16 cellular contexts compared by ENCODE assay signal in the genomic region with DNA sequence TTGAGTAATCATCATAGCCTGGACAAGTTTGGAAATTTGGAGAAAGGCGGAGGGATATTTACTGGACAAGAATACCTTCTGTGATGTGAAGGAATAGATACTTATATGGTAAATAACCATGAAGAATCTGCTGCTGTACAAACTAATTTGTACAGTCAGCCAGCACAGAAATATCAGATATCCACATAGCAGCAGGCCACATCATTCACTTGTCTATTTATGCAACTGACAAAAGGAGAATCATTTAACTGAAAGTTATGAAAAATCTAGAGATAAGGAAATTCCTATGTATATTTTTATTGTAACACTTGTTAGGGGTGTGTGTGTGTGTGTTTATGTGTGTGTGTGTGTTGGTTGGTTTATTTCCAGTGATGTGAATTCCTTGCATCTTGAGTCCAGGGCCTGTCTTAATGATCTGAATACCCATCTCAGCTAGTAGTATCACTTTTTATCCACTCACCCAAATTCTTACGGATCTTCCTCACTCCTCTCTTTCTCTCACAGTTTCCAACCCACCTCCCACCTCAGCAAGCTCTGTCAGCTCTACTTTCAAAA. TPM values are rescaled to one million over a fixed set of nuclear protein-coding genes. Genes with fewer than 3 reads are reported as not detected.
DNase-seq lines count a peak whose midpoint lies in the region; ATAC-seq and TF ChIP-seq lines count a peak whose summit lies in the region.
"Had no signal": no experiment of that assay in that cellular context is flagged by ENCODE, and none has a peak within 500 bp of the region (broad histone marks: within the 10 kb centered on the region; RNA-seq: fewer than 3 reads in every experiment).

No MANE protein-coding gene starts in this region.

- H3K56ac ChIP-seq in IMR-90 (ENCODE audit: extremely low read depth, insufficient read depth, low read length): no peak overlapping the region

- H3K27me3 ChIP-seq in IMR-90 (ENCODE audit: control insufficient read depth, insufficient read depth, low read length): no peaks in the 10 kb centered on the region
- H3K27me3 ChIP-seq: BLaER1 treated with 17β-estradiol and CSF1 and Interleukin-3, amounts not matched to agents 10 nM and 100 nM had no signal

- no peak overlapping the region for H2BK5ac ChIP-seq in IMR-90 (ENCODE audit: low read depth, low read length, poor library complexity, severe bottlenecking)

- H3K36me3 Mint-ChIP-seq in osteocyte (ENCODE audit: unreplicated experiment): no peaks in the 10 kb centered on the region
- H3K36me3 Mint-ChIP-seq in immature natural killer cell: no peaks in the 10 kb centered on the region
- H3K36me3 Mint-ChIP-seq: CD8-positive, alpha-beta T cell; IgD-negative memory B cell had no signal

- no peaks in the 10 kb centered on the region for H3K9me1 ChIP-seq in IMR-90 (ENCODE audit: insufficient read depth, low read length)

- no peaks in the 10 kb centered on the region for H3K36me3 ChIP-seq in IMR-90 (ENCODE audit: control insufficient read depth, insufficient read depth, low read length)
- H3K36me3 ChIP-seq: BLaER1 treated with 17β-estradiol and CSF1 and Interleukin-3, amounts not matched to agents 10 nM and 100 nM had no signal

- H3K18ac ChIP-seq in IMR-90 (ENCODE audit: low read depth, low read length): peak overlapping the region; percentile 64

- peaks cover 2% of the 10 kb centered on the region for H3K4me1 ChIP-seq in IMR-90 (ENCODE audit: control insufficient read depth, insufficient read depth, low read length)

- TF ChIP-seq RAD21 in IMR-90 (IDR thresholded peaks at IDR 0.05; ENCODE audit: low read length): no peak

- 50% methylated on average over 1 of the region's 2 CpGs; no CpG with 5 or more reads in 1 of the 2 experiments for whole genome bisulfite sequencing in IMR-90 (ENCODE audit: extremely low coverage in 2 of 2, insufficient read length in 1 of 2), 2 experiments

- no peak overlapping the region for H3K23ac ChIP-seq in IMR-90 (ENCODE audit: low read depth, low read length)

- H4K91ac ChIP-seq in IMR-90 (ENCODE audit: insufficient read depth, low read depth, low read length): peak overlapping the region; percentile 44

- peak overlapping the region; percentile 49; the same call in 1 of the 2 replicates for H3K27ac ChIP-seq in IMR-90 (ENCODE audit: insufficient read depth, low read length)
- H3K27ac ChIP-seq: BLaER1 treated with 17β-estradiol and CSF1 and Interleukin-3, amounts not matched to agents 10 nM and 100 nM; GM23248 had no signal

- in situ Hi-C loops in IMR-90 (cut with MboI; ENCODE audit: low sequenced_read_pairs): no loop called here

- peak overlapping the region; percentile 6; the same call in 1 of the 2 replicates for H2AK5ac ChIP-seq in IMR-90 (ENCODE audit: low read depth, low read length)

- CTCF ChIA-PET in IMR-90 (lab: Yijun Ruan, JAX): no interaction called here

- no peaks in the 10 kb centered on the region for H4K20me1 ChIP-seq in IMR-90 (ENCODE audit: insufficient read depth, low read length)
- H4K20me1 ChIP-seq: BLaER1 treated with 17β-estradiol and CSF1 and Interleukin-3, amounts not matched to agents 10 nM and 100 nM had no signal

- no peak for TF ChIP-seq POLR2A in IMR-90 (IDR thresholded peaks at IDR 0.05; ENCODE audit: low read depth, low read length)

- TF ChIP-seq CTCF in IMR-90 (conservative IDR thresholded peaks at IDR 0.05; ENCODE audit: low read depth, low read length) (no peak), choroid plexus epithelial cell (conservative IDR thresholded peaks at IDR 0.05; ENCODE audit: low read depth, low read length) (no peak), osteocyte (IDR thresholded peaks at IDR 0.05) (no peak)

- H3K27ac Mint-ChIP-seq in osteocyte (ENCODE audit: unreplicated experiment): peak overlapping the region; percentile 12
- no peak overlapping the region for H3K27ac Mint-ChIP-seq in immature natural killer cell
- H3K27ac Mint-ChIP-seq: B cell; CD8-positive, alpha-beta T cell; IgD-negative memory B cell had no signal

- no TSS peak for BruUV-seq in IMR-90 (replicated peaks; lab: Mats Ljungman, UMichigan)

- H4K8ac ChIP-seq in IMR-90 (ENCODE audit: low read depth in 2 of 2, low read length in 2 of 2): peak overlapping the region in 1 of 2 experiments; percentile 28; a peak in 2 of 4 replicates

- H2AK9ac ChIP-seq in IMR-90 (replicated peaks; ENCODE audit: low read depth, low read length, poor library complexity): no peak overlapping the region

- dilution Hi-C loops in IMR-90 (cut with HindIII; ENCODE audit: low sequenced_read_pairs, unreplicated experiment): no loop called here

- peak overlapping the region; percentile 28; the same call in 1 of the 2 replicates for H3K14ac ChIP-seq in IMR-90 (replicated peaks; ENCODE audit: low read depth, low read length)

- peak; percentile 90 for ATAC-seq in IMR-90 (ENCODE audit: low read depth)
- ATAC-seq: CD8-positive, alpha-beta T cell had no signal

- H2BK20ac ChIP-seq in IMR-90 (ENCODE audit: low read depth, low read length): no peak overlapping the region

- peak overlapping the region; percentile 40; the same call in 1 of the 2 replicates for H3K4me2 ChIP-seq in IMR-90 (ENCODE audit: low read depth, low read length)
- H3K4me2 ChIP-seq: BLaER1 treated with 17β-estradiol and CSF1 and Interleukin-3, amounts not matched to agents 10 nM and 100 nM had no signal

- POLR2A ChIA-PET in IMR-90 (lab: Charles Lee; ENCODE audit: unreplicated experiment): no interaction called here

- H2BK15ac ChIP-seq in IMR-90 (ENCODE audit: low read depth, low read length): 0 out of 3 replicates have a peak overlapping the region, but pooled peaks have one; percentile 17

- peaks cover 54% of the 10 kb centered on the region for H3K4me1 Mint-ChIP-seq in osteocyte (ENCODE audit: unreplicated experiment)
- H3K4me1 Mint-ChIP-seq in immature natural killer cell: no peaks in the 10 kb centered on the region
- H3K4me1 Mint-ChIP-seq: B cell, IgD-negative memory B cell had no signal

- peak overlapping the region; percentile 70; the same call in 1 of the 2 replicates for H4K5ac ChIP-seq in IMR-90 (ENCODE audit: low read depth, low read length)

- no peaks in the 10 kb centered on the region for H3K79me1 ChIP-seq in IMR-90 (ENCODE audit: low read depth in 1 of 2, low read length in 2 of 2)

- H3K27me3 Mint-ChIP-seq in osteocyte (ENCODE audit: unreplicated experiment) (no peaks in the 10 kb centered on the region), immature natural killer cell (ENCODE audit: low read depth in 3 of 3) (peaks cover 0 to 3% (median 3%) of the 10 kb centered on the region in 3 donors)
- H3K27me3 Mint-ChIP-seq: IgD-negative memory B cell had no signal

- no peak overlapping the region for H2AFZ ChIP-seq in IMR-90 (replicated peaks; ENCODE audit: low read length, poor library complexity)
- H2AFZ ChIP-seq: GM23248 had no signal

- DNase-seq in IMR-90 (peak; percentile 51), amniotic epithelial cell (ENCODE audit: low read depth) (peak; percentile 37), choroid plexus epithelial cell (ENCODE audit: low read depth) (peak; percentile 32), osteocyte (ENCODE audit: extremely low spot score, unreplicated experiment) (no peak), immature natural killer cell (no peak), activated gamma-delta T cell treated with Interleukin-2 at 50 U/mL for 16 hours (no peak), NCI-H1105 treated with DMSO at 0.1 percent for 48 hours (lab: John Stamatoyannopoulos, UW) (no peak)
- no peak for DNase-seq in NK-92 treated with Interleukin-12 subunit alpha and Interleukin-12 subunit beta, amount 100 ng/mL, for 24 hours (lab: John Stamatoyannopoulos, UW)
- DNase-seq: CD8-positive, alpha-beta T cell; DMS 273 treated with DMSO at 0.1 percent for 48 hours; DND-41; GM23248; HCEC 1CT had no signal

- no peak overlapping the region for H3K4me3 Mint-ChIP-seq in osteocyte (ENCODE audit: unreplicated experiment)
- H3K4me3 Mint-ChIP-seq in immature natural killer cell: no peak overlapping the region
- H3K4me3 Mint-ChIP-seq: B cell; CD8-positive, alpha-beta T cell; IgD-negative memory B cell had no signal

- no peak overlapping the region for H3K4me3 ChIP-seq in IMR-90 (ENCODE audit: insufficient read depth, low read depth, low read length)
- no peak overlapping the region for H3K4me3 ChIP-seq in choroid plexus epithelial cell (ENCODE audit: low read depth, low read length)
- H3K4me3 ChIP-seq: BLaER1 treated with 17β-estradiol and CSF1 and Interleukin-3, amounts not matched to agents 10 nM and 100 nM; GM23248 had no signal

- intact Hi-C loops in IMR-90 (cut with micrococcal nuclease): no loop called here

- H3K9me3 ChIP-seq in IMR-90 (ENCODE audit: control insufficient read depth, insufficient read depth, low read length): no peaks in the 10 kb centered on the region
- H3K9me3 ChIP-seq: BLaER1 treated with 17β-estradiol and CSF1 and Interleukin-3, amounts not matched to agents 10 nM and 100 nM had no signal

- peak overlapping the region; percentile 22; the same call in 1 of the 2 replicates for H3K4ac ChIP-seq in IMR-90 (ENCODE audit: low read depth, low read length)

- peak overlapping the region; percentile 35 for H2BK120ac ChIP-seq in IMR-90 (ENCODE audit: low read depth, low read length)

- no peak overlapping the region for H3K9ac ChIP-seq in IMR-90 (ENCODE audit: low read depth, low read length)
- H3K9ac ChIP-seq: BLaER1 treated with 17β-estradiol and CSF1 and Interleukin-3, amounts not matched to agents 10 nM and 100 nM; GM23248 had no signal

- H3K9me3 Mint-ChIP-seq in osteocyte (ENCODE audit: unreplicated experiment) (no peaks in the 10 kb centered on the region), immature natural killer cell (peaks cover 0 to 11% (median 5%) of the 10 kb centered on the region in 6 donors)
- H3K9me3 Mint-ChIP-seq: CD8-positive, alpha-beta T cell had no signal

TF ChIP-seq in IMR-90, 13 proteins besides CTCF, POLR2A, EP300 and RAD21 (continues in another document):
- TF ChIP-seq, protein P1, sequence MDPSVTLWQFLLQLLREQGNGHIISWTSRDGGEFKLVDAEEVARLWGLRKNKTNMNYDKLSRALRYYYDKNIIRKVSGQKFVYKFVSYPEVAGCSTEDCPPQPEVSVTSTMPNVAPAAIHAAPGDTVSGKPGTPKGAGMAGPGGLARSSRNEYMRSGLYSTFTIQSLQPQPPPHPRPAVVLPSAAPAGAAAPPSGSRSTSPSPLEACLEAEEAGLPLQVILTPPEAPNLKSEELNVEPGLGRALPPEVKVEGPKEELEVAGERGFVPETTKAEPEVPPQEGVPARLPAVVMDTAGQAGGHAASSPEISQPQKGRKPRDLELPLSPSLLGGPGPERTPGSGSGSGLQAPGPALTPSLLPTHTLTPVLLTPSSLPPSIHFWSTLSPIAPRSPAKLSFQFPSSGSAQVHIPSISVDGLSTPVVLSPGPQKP (IDR thresholded peaks at IDR 0.05; ENCODE audit: borderline replicate concordance, low read depth, low read length): no peak
- no peak for TF ChIP-seq CHD1 (IDR thresholded peaks at IDR 0.05; ENCODE audit: low read depth, low read length)

RNA-seq across cellular contexts. Expression of a gene that starts 10.5 kb away (rescaled TPM):
- total RNA-seq in IMR-90 (2012; rRNA removed): 63.9 and 71.2 TPM in 2 replicates
- polyA plus RNA-seq in IMR-90 (2012; rRNA removed): 23.6 and 26.4 TPM in 2 replicates
- polyA plus RNA-seq in IMR-90 (2012; cell fraction: cytosol; rRNA removed): 17.8 and 17.9 TPM in 2 replicates
- 42.5 and 141 TPM in 2 replicates for polyA plus RNA-seq in IMR-90 (2012; cell fraction: nucleus; rRNA removed; ENCODE audit: low replicate concordance)
- 241 and 249 TPM in 2 replicates for total RNA-seq in osteocyte
- polyA plus RNA-seq in immature natural killer cell: not detected
- total RNA-seq: B cell; CD8-positive, alpha-beta T cell had no signal
- polyA plus RNA-seq: IgD-negative memory B cell had no signal

Comparison
In these comparisons a context has a peak if more than half of its experiments do, and no peak if none do; other contexts are left out.
1. DNase-seq: peak in IMR-90 (single experiment), amniotic epithelial cell (single experiment) and choroid plexus epithelial cell (single experiment); none in osteocyte (single experiment), immature natural killer cell (0 of 3), activated gamma-delta T cell treated with Interleukin-2 at 50 U/mL for 16 hours (single experiment), NK-92 treated with Interleukin-12 subunit alpha and Interleukin-12 subunit beta, amount 100 ng/mL, for 24 hours (single experiment) and NCI-H1105 treated with DMSO at 0.1 percent for 48 hours (single experiment).